10 cellular contexts compared by ENCODE assay signal in the genomic region with DNA sequence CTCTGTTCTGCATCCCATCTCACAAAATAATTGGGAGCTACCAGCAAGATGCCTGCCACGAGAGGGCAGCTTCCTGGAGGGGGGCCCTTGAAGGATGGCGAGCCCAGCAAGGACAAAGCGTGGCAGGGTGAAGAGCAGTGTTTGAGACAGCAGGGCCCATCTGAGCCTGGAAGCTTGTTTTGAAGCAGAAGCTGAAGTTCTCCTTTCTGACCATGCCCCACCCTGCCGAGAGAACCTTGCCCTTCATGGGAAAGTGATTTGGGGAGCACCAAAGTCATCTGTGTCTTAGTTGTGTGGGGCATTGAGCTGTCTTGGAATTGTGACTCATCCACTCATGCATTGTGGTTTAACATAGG.
DNase-seq lines count a peak whose midpoint lies in the region; ATAC-seq, FAIRE-seq and TF ChIP-seq lines count a peak whose summit lies in the region.
"Had no signal": no experiment of that assay in that cellular context is flagged by ENCODE, and none has a peak within 500 bp of the region (broad histone marks: within the 10 kb centered on the region; RNA-seq: fewer than 3 reads in every experiment).

No MANE protein-coding gene starts in this region.

- H3K4me3 ChIP-seq in adipocyte (ENCODE audit: low read length), result no peak overlapping the region
- no peak overlapping the region for H3K4me3 ChIP-seq in pancreas

- H3K4me1 ChIP-seq in adipocyte (ENCODE audit: control insufficient read depth, insufficient read depth, low read length) (no peaks in the 10 kb centered on the region), pancreas (no peaks in the 10 kb centered on the region)

- no peak for FAIRE-seq in pancreas (lab: Jason Lieb, UNC)

- no peak overlapping the region for H3K27ac ChIP-seq in pancreas

- DNase-seq in adipocyte (ENCODE audit: low read depth) (peak; percentile 5), pancreas (peak in 3 of 6 donors; percentile 28 to 63 (median 29)), D341Med (ENCODE audit: low spot score) (no peak), NCI-H1092 treated with DMSO at 0.1 percent for 48 hours (lab: John Stamatoyannopoulos, UW) (no peak), SHP77 (lab: John Stamatoyannopoulos, UW) (no peak)
- DNase-seq: activated CD8-positive, alpha-beta T cell treated with anti-CD3 and anti-CD28 coated beads for 36 hours; anterior cingulate cortex had no signal

- H3K36me3 ChIP-seq in adipocyte (ENCODE audit: control insufficient read depth, insufficient read depth, low read length, severe bottlenecking) (no peaks in the 10 kb centered on the region), pancreas (no peaks in the 10 kb centered on the region)

- no peak overlapping the region for H3K9ac ChIP-seq in adipocyte (ENCODE audit: low read length)

- intact Hi-C loops in pancreas (cut with DNase I), result no loop called here

- ATAC-seq in GM18517 (IDR thresholded peaks at IDR 0.05; ENCODE audit: unreplicated experiment) (peak; percentile 19), HG03378 (IDR thresholded peaks at IDR 0.05; ENCODE audit: unreplicated experiment) (peak; percentile 47), pancreas (peak; percentile 50 to 79 (median 62))
- ATAC-seq: activated CD8-positive, alpha-beta T cell treated with anti-CD3 and anti-CD28 coated beads for 36 hours; Panc1 had no signal

- 54 to 64% methylated on average over 4 of the region's 4 CpGs for WGBS in pancreas, 2 donors

- H3K9me3 ChIP-seq in adipocyte (ENCODE audit: control insufficient read depth, low read length) (no peaks in the 10 kb centered on the region), pancreas (no peaks in the 10 kb centered on the region)

- TF ChIP-seq CTCF in pancreas (IDR thresholded peaks at IDR 0.05), result no peak

- H3K27me3 ChIP-seq in adipocyte (replicated peaks; ENCODE audit: control insufficient read depth, insufficient read depth, low read length) (peaks cover 7% of the 10 kb centered on the region), pancreas (no peaks in the 10 kb centered on the region)
